ENCODE assay signal across 25 cellular contexts in genomic region chr20:53785320-53785719, GRCh38.
A peak's percentile ranks its signal among the peaks of the same experiment; 100 is the strongest.
DNase-seq lines count a peak whose midpoint lies in the region; ATAC-seq, FAIRE-seq and TF ChIP-seq lines count a peak whose summit lies in the region.
"Had no signal": no experiment of that assay in that cellular context is flagged by ENCODE, and none has a peak within 500 bp of the region (broad histone marks: within the 10 kb centered on the region; RNA-seq: fewer than 3 reads in every experiment).

No MANE protein-coding gene starts in this region.

- H3K9me3 Mint-ChIP-seq in memory B cell: no peaks in the 10 kb centered on the region
- H3K9me3 Mint-ChIP-seq: H9; stimulated activated naive CD8-positive, alpha-beta T cell treated with anti-CD3 and anti-CD28 coated beads, Interleukin-15, amount 100 ng/mL, for 72 hours had no signal

- no peak for TF ChIP-seq EP300 in upper lobe of left lung (IDR thresholded peaks at IDR 0.05)

- H3K27ac ChIP-seq in 22Rv1 (peak overlapping the region; percentile 100), colonic mucosa (peak overlapping the region; percentile 84), upper lobe of left lung (no peak overlapping the region)
- H3K27ac ChIP-seq: spleen, WERI-Rb-1 had no signal

- no peak overlapping the region for H3K4me3 ChIP-seq in colonic mucosa
- H3K4me3 ChIP-seq in upper lobe of left lung: no peak overlapping the region
- H3K4me3 ChIP-seq: spleen had no signal

- intact Hi-C loops in colonic mucosa (cut with DNase I): no loop called here

- H3K9me3 ChIP-seq in colonic mucosa (no peaks in the 10 kb centered on the region), upper lobe of left lung (no peaks in the 10 kb centered on the region)
- H3K9me3 ChIP-seq: SK-N-SH, spleen had no signal

- H3K4me3 Mint-ChIP-seq in memory B cell: no peak overlapping the region
- H3K4me3 Mint-ChIP-seq: H9; stimulated activated naive CD8-positive, alpha-beta T cell treated with anti-CD3 and anti-CD28 coated beads, Interleukin-15, amount 100 ng/mL, for 72 hours had no signal

- DNase-seq in HTR-8/SVneo (ENCODE audit: insufficient read length, low spot score) (no peak), colonic mucosa (no peak), memory B cell (ENCODE audit: low spot score in 2 of 2) (no peak), GM19240 (ENCODE audit: insufficient read length, low spot score) (no peak), upper lobe of left lung (no peak), HuH-7.5 (ENCODE audit: low spot score) (no peak)
- DNase-seq: activated CD4-positive, alpha-beta T cell treated with anti-CD3 and anti-CD28 coated beads, Interleukin-2, amount 50 U/mL, for 4 hours; activated CD8-positive, alpha-beta memory T cell treated with anti-CD3 and anti-CD28 coated beads, Interleukin-2, amount 50 U/mL, for 4 hours; C1 segment of cervical spinal cord; effector CD8-positive, alpha-beta T cell; H9; naive B cell; NCI-H1092 treated with DMSO at 0.1 percent for 48 hours; NCI-H2081; NCI-H446; occipital lobe; SK-N-SH; spleen; stimulated activated CD4-positive, alpha-beta T cell treated with anti-CD3 and anti-CD28 coated beads, Interleukin-4, amount 100 ng/mL, for 4 hours; stimulated activated naive CD8-positive, alpha-beta T cell treated with anti-CD3 and anti-CD28 coated beads, Interleukin-15, amount 100 ng/mL, for 72 hours; T-helper 2 cell; WERI-Rb-1 had no signal

- H3K4me1 Mint-ChIP-seq in memory B cell: peaks cover 26% of the 10 kb centered on the region

- 87 to 88% methylated on average over 3 of the region's 3 CpGs for WGBS in upper lobe of left lung, 2 donors

- H3K36me3 ChIP-seq in colonic mucosa (no peaks in the 10 kb centered on the region), upper lobe of left lung (no peaks in the 10 kb centered on the region)
- H3K36me3 ChIP-seq: spleen, WERI-Rb-1 had no signal

- ATAC-seq in memory B cell (ENCODE audit: low read depth): peak; percentile 21
- no peak for ATAC-seq in HG02588 (IDR thresholded peaks at IDR 0.05; ENCODE audit: unreplicated experiment)
- no peak for ATAC-seq in upper lobe of left lung (ENCODE audit: low FRiP score in 2 of 2)
- ATAC-seq: stimulated activated naive CD8-positive, alpha-beta T cell treated with anti-CD3 and anti-CD28 coated beads, Interleukin-15, amount 100 ng/mL, for 72 hours had no signal

- H3K9ac ChIP-seq in colonic mucosa (ENCODE audit: low read depth in 2 of 2, low read length in 2 of 2): peak overlapping the region in 1 of 2 donors; percentile 60
- H3K9ac ChIP-seq: SK-N-SH had no signal

- no peaks in the 10 kb centered on the region for H3K27me3 ChIP-seq in colonic mucosa
- H3K27me3 ChIP-seq in upper lobe of left lung: no peaks in the 10 kb centered on the region
- H3K27me3 ChIP-seq: spleen had no signal

- no peaks in the 10 kb centered on the region for H3K36me3 Mint-ChIP-seq in memory B cell
- H3K36me3 Mint-ChIP-seq: naive B cell had no signal

- peak overlapping the region; percentile 81 for H3K27ac Mint-ChIP-seq in memory B cell
- H3K27ac Mint-ChIP-seq: H9 had no signal

- no peaks in the 10 kb centered on the region for H3K27me3 Mint-ChIP-seq in memory B cell
- H3K27me3 Mint-ChIP-seq: naive B cell; stimulated activated naive CD8-positive, alpha-beta T cell treated with anti-CD3 and anti-CD28 coated beads, Interleukin-15, amount 100 ng/mL, for 72 hours had no signal

- H3K4me1 ChIP-seq in colonic mucosa (no peaks in the 10 kb centered on the region), upper lobe of left lung (peaks cover 6 to 18% (median 10%) of the 10 kb centered on the region in 4 donors)

- FAIRE-seq in HTR-8/SVneo (lab: Jason Lieb, UNC): peak; percentile 38
- FAIRE-seq: D721Med had no signal

- TF ChIP-seq POLR2A in upper lobe of left lung (IDR thresholded peaks at IDR 0.05): no peak

- TF ChIP-seq CTCF in 22Rv1 (IDR thresholded peaks at IDR 0.05) (no peak), colonic mucosa (IDR thresholded peaks at IDR 0.05) (no peak), upper lobe of left lung (IDR thresholded peaks at IDR 0.05) (no peak)

Comparison
In these comparisons a context has a peak if more than half of its experiments do, and no peak if none do; other contexts are left out.
1. H3K27ac ChIP-seq: peak in 22Rv1 (single experiment) and colonic mucosa (single experiment); none in upper lobe of left lung (0 of 4).